1 cellular context compared by ENCODE assay signal in genomic region chr3:172314616-172315015, GRCh38.
TF ChIP-seq lines count a peak whose summit lies in the region.

No MANE protein-coding gene starts in this region.

TF ChIP-seq in SK-N-SH, 30 proteins besides CTCF, POLR2A, EP300 and RAD21 (continued from another document):
- TF ChIP-seq REST (IDR thresholded peaks at IDR 0.05; ENCODE audit: low read depth, low read length) (no peak), SMC3 (IDR thresholded peaks at IDR 0.05; ENCODE audit: low read depth, low read length) (no peak), FOXM1 (IDR thresholded peaks at IDR 0.05; ENCODE audit: low read depth) (no peak), TAF1 (IDR thresholded peaks at IDR 0.05; ENCODE audit: borderline replicate concordance, low read depth, low read length) (no peak), NFIC (IDR thresholded peaks at IDR 0.05; ENCODE audit: borderline replicate concordance) (no peak), MXI1 (IDR thresholded peaks at IDR 0.05; ENCODE audit: low read depth, low read length) (no peak), USF2 (IDR thresholded peaks at IDR 0.05; ENCODE audit: borderline replicate concordance, low read depth, low read length) (no peak), FOXJ3 (CRISPR knock-in tag; IDR thresholded peaks at IDR 0.05) (no peak), ELF1 (IDR thresholded peaks at IDR 0.05) (no peak), MEF2A (IDR thresholded peaks at IDR 0.05; ENCODE audit: borderline replicate concordance, low read depth) (no peak)
